In genomic region chr11:61482513-61482912, GRCh38 we compare ENCODE assay signal across 8 cellular contexts. TPM values are rescaled to one million over a fixed set of nuclear protein-coding genes. Genes with fewer than 3 reads are reported as not detected.
DNase-seq lines count a peak whose midpoint lies in the region; ATAC-seq, FAIRE-seq and TF ChIP-seq lines count a peak whose summit lies in the region.

No MANE protein-coding gene starts in this region.

- no peaks in the 10 kb centered on the region for H3K9me1 ChIP-seq in K562 (ENCODE audit: control insufficient read depth, insufficient read depth, low read length)

- H3K4ac ChIP-seq in neuronal stem cell (ENCODE audit: low read length), result no peak overlapping the region

- peak overlapping the region; percentile 90 for H3K18ac ChIP-seq in neuronal stem cell (ENCODE audit: low read length)

- TF ChIP-seq RAD21 in K562 (CRISPR knock-in tag; conservative IDR thresholded peaks at IDR 0.05 in 1 of 2, IDR thresholded peaks at IDR 0.05 in 1 of 2), result peak in 1 of 2 experiments; percentile 24; a peak in 1 of 4 replicates

- no peak overlapping the region for H4K91ac ChIP-seq in neuronal stem cell (ENCODE audit: low read depth, low read length, poor library complexity)

- peak overlapping the region; percentile 76 for H3K23ac ChIP-seq in neuronal stem cell (ENCODE audit: low read depth, low read length, poor library complexity)

- H3K4me2 ChIP-seq in K562 (ENCODE audit: insufficient read depth, low read length) (no peak overlapping the region), neuronal stem cell (ENCODE audit: insufficient read depth, low read length, poor library complexity, severe bottlenecking) (no peak overlapping the region)

- TF ChIP-seq POLR2A in K562 (conservative IDR thresholded peaks at IDR 0.05) (no peak), adrenal gland (IDR thresholded peaks at IDR 0.05) (no peak)

- intact Hi-C loops in K562 (cut with micrococcal nuclease), result no loop called here
- intact Hi-C loops in adrenal gland (cut with DNase I), result no loop called here

- 0% methylated on average over 6 of the region's 7 CpGs for WGBS in K562 (ENCODE audit: insufficient coverage, low coverage, missing lambda C conversion rate)
- no CpG with 5 or more reads among the region's 7 CpGs for WGBS in neuronal stem cell (ENCODE audit: extremely low coverage in 2 of 2, insufficient read length in 2 of 2, insufficient replicate concordance in 1 of 2), 2 donors
- 20 to 60% (median 52%) methylated on average over 1 to 7 of the region's 7 CpGs; no CpG with 5 or more reads in 1 of the 4 donors for WGBS in adrenal gland, 4 donors

- no TSS peak for BruUV-seq in K562 (replicated peaks; lab: Mats Ljungman, UMichigan)

- peaks cover 2% of the 10 kb centered on the region for H3K79me1 ChIP-seq in neuronal stem cell (ENCODE audit: low read depth, low read length)

- CTCF ChIA-PET in K562 (lab: Yijun Ruan, JAX; ENCODE audit: low intra/inter-chr PET ratio), result no interaction called here

- peak overlapping the region; percentile 73 for H3K14ac ChIP-seq in neuronal stem cell (ENCODE audit: low read length)

- H2BK12ac ChIP-seq in neuronal stem cell (ENCODE audit: low read length), result peak overlapping the region; percentile 24

- DNase-seq in D721Med (ENCODE audit: insufficient read length, low spot score) (no peak), NAMALWA (ENCODE audit: low spot score) (peak; percentile 38), K562 (ENCODE audit: extremely low read depth in 1 of 4, low spot score in 3 of 4) (peak; percentile 66 to 81 (median 77)), neuronal stem cell (ENCODE audit: low spot score) (no peak), adrenal gland (no peak), foreskin melanocyte (no peak)

- H2AFZ ChIP-seq in K562 (ENCODE audit: low read depth, low read length) (no peak overlapping the region), neuronal stem cell (ENCODE audit: low read length) (no peak overlapping the region)

- no peak overlapping the region for H4K8ac ChIP-seq in neuronal stem cell (ENCODE audit: low read depth, low read length)

- H3K27ac ChIP-seq in K562 (ENCODE audit: extremely low read depth, low read depth, low read length) (no peak overlapping the region), neuronal stem cell (replicated peaks; ENCODE audit: low read length) (no peak overlapping the region), adrenal gland (no peak overlapping the region)

- peaks cover 11% of the 10 kb centered on the region; the same call in 1 of the 2 replicates for H4K20me1 ChIP-seq in K562 (replicated peaks; ENCODE audit: control insufficient read depth, insufficient read depth, low read length)

- no peak overlapping the region for H3K4me3 ChIP-seq in K562
- no peak overlapping the region for H3K4me3 ChIP-seq in neuronal stem cell (ENCODE audit: low read length in 2 of 2)
- no peak overlapping the region for H3K4me3 ChIP-seq in adrenal gland

- peaks cover 38 to 71% of the 10 kb centered on the region in 2 experiments for H3K27me3 ChIP-seq in K562 (ENCODE audit: control insufficient read depth in 2 of 2, insufficient read depth in 2 of 2, low read length in 2 of 2)
- peaks cover 0 to 2% (median 0%) of the 10 kb centered on the region in 3 experiments for H3K27me3 ChIP-seq in neuronal stem cell (ENCODE audit: control insufficient read depth in 3 of 3, insufficient read depth in 3 of 3, low read depth in 1 of 3, low read length in 3 of 3)
- H3K27me3 ChIP-seq in adrenal gland, result no peaks in the 10 kb centered on the region

- 0 out of 4 replicates have a peak overlapping the region, but pooled peaks of 1 of the 2 experiments have one; percentile 32 for H3K9ac ChIP-seq in K562 (ENCODE audit: insufficient read depth in 1 of 2, low read depth in 2 of 2, low read length in 2 of 2)
- peak overlapping the region; percentile 47 for H3K9ac ChIP-seq in neuronal stem cell (ENCODE audit: low read depth, low read length, poor library complexity)

- peak; percentile 52 for TF ChIP-seq CTCF in D721Med (IDR thresholded peaks at IDR 0.05; ENCODE audit: insufficient read depth, missing control alignments)
- peak; percentile 75 to 85 (median 79) for TF ChIP-seq CTCF in K562 (IDR thresholded peaks at IDR 0.05 in 2 of 3, conservative IDR thresholded peaks at IDR 0.05 in 1 of 3; ENCODE audit: insufficient read depth in 2 of 3, low read depth in 1 of 3, low read length in 3 of 3)
- TF ChIP-seq CTCF in adrenal gland (IDR thresholded peaks at IDR 0.05), result peak in 2 of 6 experiments; percentile 7 to 33

- no peaks in the 10 kb centered on the region for H3K36me3 ChIP-seq in K562 (ENCODE audit: control insufficient read depth, insufficient read depth, low read length)
- H3K36me3 ChIP-seq in neuronal stem cell (replicated peaks in 1 of 2; ENCODE audit: control insufficient read depth in 2 of 2, insufficient read depth in 2 of 2, low read length in 2 of 2), result no peaks in the 10 kb centered on the region
- H3K36me3 ChIP-seq in adrenal gland (replicated peaks in 1 of 2), result no peaks in the 10 kb centered on the region

- ATAC-seq in K562 (peak; percentile 95), GM21576 (IDR thresholded peaks at IDR 0.05; ENCODE audit: unreplicated experiment) (no peak), GM18867 (IDR thresholded peaks at IDR 0.05; ENCODE audit: unreplicated experiment) (no peak)

- H2BK5ac ChIP-seq in neuronal stem cell (ENCODE audit: low read length), result no peak overlapping the region

- H2BK15ac ChIP-seq in neuronal stem cell (ENCODE audit: low read length), result peak overlapping the region; percentile 3

- H3K9me3 ChIP-seq in K562 (replicated peaks; ENCODE audit: control insufficient read depth, insufficient read depth, low read depth, low read length) (no peaks in the 10 kb centered on the region), neuronal stem cell (replicated peaks in 1 of 2; ENCODE audit: control insufficient read depth in 2 of 2, insufficient read depth in 1 of 2, low read depth in 1 of 2, low read length in 2 of 2) (no peaks in the 10 kb centered on the region), adrenal gland (replicated peaks in 1 of 3) (no peaks in the 10 kb centered on the region)

- POLR2A ChIA-PET in K562 (lab: Yijun Ruan, JAX), result interaction anchor here (1.0 to 1.2 kb wide), 3 partner anchors 11 to 93 kb away, joined by 3 to 9 read pairs (median 4); no protein-coding TSS in a partner anchor

- peak overlapping the region; percentile 83 for H2AK5ac ChIP-seq in neuronal stem cell (ENCODE audit: low read depth, low read length)

- H3K4me1 ChIP-seq in K562 (replicated peaks in 1 of 2; ENCODE audit: control insufficient read depth in 2 of 2, insufficient read depth in 2 of 2, low read length in 2 of 2) (peaks cover 0 to 32% of the 10 kb centered on the region in 2 experiments; a peak in 2 of 5 replicates), neuronal stem cell (ENCODE audit: control insufficient read depth in 2 of 2, insufficient read depth in 1 of 2, low read depth in 1 of 2, low read length in 2 of 2) (peaks cover 25 to 32% of the 10 kb centered on the region in 2 donors), adrenal gland (replicated peaks in 1 of 2) (peaks cover 0 to 7% of the 10 kb centered on the region in 2 donors)

- no peak overlapping the region for H2BK120ac ChIP-seq in neuronal stem cell (ENCODE audit: low read depth, low read length)

- in situ Hi-C loops in K562 (cut with MboI), result no loop called here

- H3K79me2 ChIP-seq in K562 (ENCODE audit: control insufficient read depth, insufficient read depth, low read length), result no peaks in the 10 kb centered on the region

- TF ChIP-seq EP300 in K562 (IDR thresholded peaks at IDR 0.05; ENCODE audit: low read length), result no peak

- FAIRE-seq in D721Med (lab: Jason Lieb, UNC) (no peak), K562 (lab: Jason Lieb, UNC) (peak; percentile 42)

RNA-seq across cellular contexts. Expression of gene LRRC10B, which starts 26.0 kb away (rescaled TPM):
- not detected in 2 replicates for total RNA-seq in K562 (2011; cell fraction: chromatin; rRNA removed; ENCODE audit: low replicate concordance)
- total RNA-seq in K562 (2011; cell fraction: nucleolus; rRNA removed), result 0.17 TPM in 1 of 2 replicates, not detected in the other
- total RNA-seq in K562 (2011; cell fraction: nucleoplasm; rRNA removed), result not detected in 2 replicates
- total RNA-seq in K562 (2014; rRNA removed) (not detected in 2 replicates), K562 (2014; rRNA removed; fragmentation: Illumina TruSeq; extraction: Trizol) (not detected in 2 replicates), K562 (2015; rRNA removed; fragmentation: Illumina TruSeq; extraction: Trizol) (0.11 TPM in 1 of 2 replicates, not detected in the other), K562 (2021) (not detected in 2 replicates), adrenal gland (1 to 10 TPM in 3 of 8 donors, under 1 TPM in 2, not detected in 3; 0.11 to 2.2 (median 1.6) TPM)
- polyA plus RNA-seq in K562 (2011; rRNA removed) (0.04 TPM in 1 of 2 replicates, not detected in the other), K562 (2014; fragmentation: Illumina TruSeq; extraction: Trizol) (not detected in 2 replicates), K562 (2014; fragmentation: Nextera tagmentation; extraction: Ambion mirVana) (not detected), K562 (2014; rRNA removed) (not detected in 2 replicates), adrenal gland (1 to 10 TPM in 2 of 3 donors, under 1 TPM in 1; 0.97 to 2.6 (median 1.1) TPM)
- 0.03 and 0.07 TPM in 2 replicates for polyA plus RNA-seq in K562 (2011; cell fraction: cytosol; rRNA removed)
- 0.04 and 0.07 TPM in 2 replicates for polyA plus RNA-seq in K562 (2011; cell fraction: nucleus; rRNA removed)
- polyA plus RNA-seq in K562 (2012), result 0.06 TPM in 1 of 2 replicates, not detected in the other
- polyA minus RNA-seq in K562 (2011; rRNA and poly(A)+ RNA removed), result not detected in 2 replicates
- not detected in 2 replicates for polyA minus RNA-seq in K562 (2011; cell fraction: cytosol; rRNA and poly(A)+ RNA removed)
- polyA minus RNA-seq in K562 (2011; cell fraction: nucleus; rRNA and poly(A)+ RNA removed), result 0.11 TPM in 1 of 2 replicates, not detected in the other
- 1.5 TPM for polyA plus RNA-seq in neuronal stem cell (2013, experiment 1 of 2)
- polyA plus RNA-seq in neuronal stem cell (2013, experiment 2 of 2), result 1.4 TPM

RNA-seq across cellular contexts. Expression of gene SDHAF2, which starts 52.6 kb away (rescaled TPM):
- 127 and 189 TPM in 2 replicates for total RNA-seq in K562 (2011; cell fraction: chromatin; rRNA removed; ENCODE audit: low replicate concordance)
- 134 and 143 TPM in 2 replicates for total RNA-seq in K562 (2011; cell fraction: nucleolus; rRNA removed)
- total RNA-seq in K562 (2011; cell fraction: nucleoplasm; rRNA removed), result 150 and 151 TPM in 2 replicates
- total RNA-seq in K562 (2014; rRNA removed) (27.6 and 51.6 TPM in 2 replicates), K562 (2014; rRNA removed; fragmentation: Illumina TruSeq; extraction: Trizol) (23.1 and 24.9 TPM in 2 replicates), K562 (2015; rRNA removed; fragmentation: Illumina TruSeq; extraction: Trizol) (21.2 and 24.1 TPM in 2 replicates), K562 (2021) (34.8 and 39.4 TPM in 2 replicates), adrenal gland (10 to 100 TPM; 28.0 to 69.6 (median 48.8) TPM)
- polyA plus RNA-seq in K562 (2011; rRNA removed) (82.2 and 86.3 TPM in 2 replicates), K562 (2014; fragmentation: Illumina TruSeq; extraction: Trizol) (30.7 and 40.4 TPM in 2 replicates), K562 (2014; fragmentation: Nextera tagmentation; extraction: Ambion mirVana) (100 to 1,000 TPM; 140 to 144 TPM), K562 (2014; rRNA removed) (48.0 and 55.9 TPM in 2 replicates), adrenal gland (10 to 100 TPM; 40.0 to 56.8 (median 47.1) TPM)
- 87.4 and 110 TPM in 2 replicates for polyA plus RNA-seq in K562 (2011; cell fraction: cytosol; rRNA removed)
- 55.5 and 62.3 TPM in 2 replicates for polyA plus RNA-seq in K562 (2011; cell fraction: nucleus; rRNA removed)
- polyA plus RNA-seq in K562 (2012), result 33.3 and 41.9 TPM in 2 replicates
- 66.7 and 73.9 TPM in 2 replicates for polyA minus RNA-seq in K562 (2011; rRNA and poly(A)+ RNA removed)
- 17.1 and 42.7 TPM in 2 replicates for polyA minus RNA-seq in K562 (2011; cell fraction: cytosol; rRNA and poly(A)+ RNA removed)
- 38.0 and 52.3 TPM in 2 replicates for polyA minus RNA-seq in K562 (2011; cell fraction: nucleus; rRNA and poly(A)+ RNA removed)
- 16.8 TPM for polyA plus RNA-seq in neuronal stem cell (2013, experiment 1 of 2)
- polyA plus RNA-seq in neuronal stem cell (2013, experiment 2 of 2), result 16.3 TPM

RNA-seq across cellular contexts. Expression of gene CPSF7, which starts 52.7 kb away (rescaled TPM):
- total RNA-seq in K562 (2011; cell fraction: chromatin; rRNA removed; ENCODE audit: low replicate concordance), result 141 and 152 TPM in 2 replicates
- 67.6 and 78.9 TPM in 2 replicates for total RNA-seq in K562 (2011; cell fraction: nucleolus; rRNA removed)
- total RNA-seq in K562 (2011; cell fraction: nucleoplasm; rRNA removed), result 105 and 139 TPM in 2 replicates
- total RNA-seq in K562 (2014; rRNA removed) (24.3 and 24.8 TPM in 2 replicates), K562 (2014; rRNA removed; fragmentation: Illumina TruSeq; extraction: Trizol) (45.1 and 45.5 TPM in 2 replicates), K562 (2015; rRNA removed; fragmentation: Illumina TruSeq; extraction: Trizol) (43.9 and 44.1 TPM in 2 replicates), K562 (2021) (82.9 and 84.6 TPM in 2 replicates), adrenal gland (10 to 100 TPM; 24.6 to 77.6 (median 63.0) TPM)
- polyA plus RNA-seq in K562 (2011; rRNA removed) (37.5 and 60.4 TPM in 2 replicates), K562 (2014; fragmentation: Illumina TruSeq; extraction: Trizol) (89.1 and 104 TPM in 2 replicates), K562 (2014; fragmentation: Nextera tagmentation; extraction: Ambion mirVana) (10 to 100 TPM; 14.8 to 46.8 TPM), K562 (2014; rRNA removed) (42.4 and 45.7 TPM in 2 replicates), adrenal gland (10 to 100 TPM; 78.8 to 93.5 (median 79.2) TPM)
- 51.1 and 98.0 TPM in 2 replicates for polyA plus RNA-seq in K562 (2011; cell fraction: cytosol; rRNA removed)
- 121 and 160 TPM in 2 replicates for polyA plus RNA-seq in K562 (2011; cell fraction: nucleus; rRNA removed)
- polyA plus RNA-seq in K562 (2012), result 70.9 and 87.0 TPM in 2 replicates
- 45.5 and 47.8 TPM in 2 replicates for polyA minus RNA-seq in K562 (2011; rRNA and poly(A)+ RNA removed)
- polyA minus RNA-seq in K562 (2011; cell fraction: cytosol; rRNA and poly(A)+ RNA removed), result 32.9 and 61.4 TPM in 2 replicates
- polyA minus RNA-seq in K562 (2011; cell fraction: nucleus; rRNA and poly(A)+ RNA removed), result 37.4 and 50.1 TPM in 2 replicates
- 126 TPM for polyA plus RNA-seq in neuronal stem cell (2013, experiment 1 of 2)
- 123 TPM for polyA plus RNA-seq in neuronal stem cell (2013, experiment 2 of 2)

Comparison
In these comparisons a context has a peak if more than half of its experiments do, and no peak if none do; other contexts are left out.
1. DNase-seq: peak in NAMALWA (single experiment) and K562 (4 of 4); none in D721Med (single experiment), neuronal stem cell (single experiment), adrenal gland (0 of 7) and foreskin melanocyte (single experiment).